In the genomic region with DNA sequence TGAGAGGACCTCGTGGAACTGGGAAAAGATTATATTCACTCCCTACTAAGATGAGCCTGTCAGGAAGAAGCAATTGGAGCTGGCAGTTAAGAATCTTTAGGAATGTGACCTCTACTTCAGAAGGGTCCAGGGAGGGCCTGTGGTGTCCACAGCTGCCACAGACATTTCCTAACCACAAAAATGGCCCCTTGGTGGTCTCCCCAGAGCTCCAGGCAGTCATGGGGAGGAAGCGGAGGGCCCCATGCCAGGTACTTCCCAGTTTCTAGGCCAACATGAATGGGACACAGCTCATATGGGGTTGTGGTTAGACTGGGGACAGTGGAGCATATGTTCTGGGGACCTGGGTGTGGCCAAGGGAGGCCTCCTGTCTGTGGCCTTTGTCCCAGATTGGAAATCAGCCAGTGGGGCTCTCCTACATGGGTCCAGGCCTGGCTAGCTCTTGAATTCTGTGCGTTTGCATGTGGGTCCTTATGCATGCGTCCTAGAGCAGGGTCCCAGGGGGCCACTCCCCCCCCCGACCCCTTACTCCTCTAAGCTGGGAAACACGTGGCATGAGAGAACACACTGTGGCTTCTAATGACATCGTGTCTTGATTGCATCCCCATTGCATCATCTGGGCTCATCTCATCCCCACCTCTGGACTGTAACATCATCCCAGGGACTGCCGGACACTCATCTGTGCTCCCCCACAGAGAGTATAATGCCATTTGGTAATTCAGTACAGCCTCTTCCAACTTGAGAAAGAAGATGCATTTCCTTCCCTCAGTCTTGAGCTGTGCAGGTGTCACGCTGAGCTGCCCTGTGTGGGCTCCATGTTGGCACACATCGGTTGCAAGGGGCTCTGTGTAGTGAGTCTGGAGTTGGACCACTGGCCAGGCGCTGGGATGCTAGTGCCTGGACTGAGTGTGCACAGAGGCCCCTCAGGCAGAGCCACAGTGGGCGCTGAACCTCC, we compare ENCODE assay signal across 8 cellular contexts. TPM values are rescaled to one million over a fixed set of nuclear protein-coding genes. Genes with fewer than 3 reads are reported as not detected.
A peak's percentile ranks its signal among the peaks of the same experiment; 100 is the strongest.
DNase-seq lines count a peak whose midpoint lies in the region; TF ChIP-seq lines count a peak whose summit lies in the region.

No MANE protein-coding gene starts in this region.

- peak overlapping the region; percentile 7 for H3K4me2 ChIP-seq in fibroblast of lung (ENCODE audit: extremely low read depth, insufficient read depth, low read length)

- no peak for TF ChIP-seq CTCF in fibroblast of lung (conservative IDR thresholded peaks at IDR 0.05 in 1 of 2, IDR thresholded peaks at IDR 0.05 in 1 of 2; ENCODE audit: low read depth in 1 of 2, low read length in 2 of 2)

- no peak overlapping the region for H2AFZ ChIP-seq in fibroblast of lung (ENCODE audit: low read length)

- H3K4me3 ChIP-seq in fibroblast of lung (replicated peaks in 1 of 4; ENCODE audit: control extremely low read depth in 1 of 4, insufficient read depth in 1 of 4, low read depth in 3 of 4, low read length in 4 of 4) (no peak overlapping the region), subcutaneous abdominal adipose tissue (ENCODE audit: low read depth in 1 of 5, low read length in 5 of 5) (no peak overlapping the region)

- H3K9me3 ChIP-seq in fibroblast of lung (ENCODE audit: control insufficient read depth, insufficient read depth, low read depth, low read length) (no peaks in the 10 kb centered on the region), subcutaneous abdominal adipose tissue (ENCODE audit: control insufficient read depth in 5 of 5, low read length in 5 of 5) (no peaks in the 10 kb centered on the region)

- no peaks in the 10 kb centered on the region for H3K9me3 Mint-ChIP-seq in activated T-cell treated with anti-CD3 and anti-CD28 coated beads, Interleukin-2, amount 50 U/mL, for 24 hours

- no peaks in the 10 kb centered on the region for H4K20me1 ChIP-seq in fibroblast of lung (ENCODE audit: control insufficient read depth, extremely low read depth, insufficient read depth, low read length)

- no peak overlapping the region for H3K4me3 Mint-ChIP-seq in activated T-cell treated with anti-CD3 and anti-CD28 coated beads, Interleukin-2, amount 50 U/mL, for 24 hours

- H3K27ac Mint-ChIP-seq in activated T-cell treated with anti-CD3 and anti-CD28 coated beads, Interleukin-2, amount 50 U/mL, for 24 hours: peak overlapping the region; percentile 95

- H3K9ac ChIP-seq in fibroblast of lung (ENCODE audit: insufficient read depth, low read length) (no peak overlapping the region), subcutaneous abdominal adipose tissue (ENCODE audit: low read length in 5 of 5) (no peak overlapping the region)

- no peaks in the 10 kb centered on the region for H3K79me2 ChIP-seq in fibroblast of lung (ENCODE audit: control insufficient read depth, insufficient read depth, low read length)

- H3K4me1 Mint-ChIP-seq in activated T-cell treated with anti-CD3 and anti-CD28 coated beads, Interleukin-2, amount 50 U/mL, for 24 hours (ENCODE audit: low read depth): peaks cover 88% of the 10 kb centered on the region

- peaks cover 49% of the 10 kb centered on the region for H3K36me3 Mint-ChIP-seq in activated T-cell treated with anti-CD3 and anti-CD28 coated beads, Interleukin-2, amount 50 U/mL, for 24 hours (ENCODE audit: low read depth)

- H3K27me3 Mint-ChIP-seq in activated T-cell treated with anti-CD3 and anti-CD28 coated beads, Interleukin-2, amount 50 U/mL, for 24 hours: no peaks in the 10 kb centered on the region

- H3K27ac ChIP-seq in fibroblast of lung (ENCODE audit: insufficient read depth, low read length) (peak overlapping the region; percentile 70), subcutaneous abdominal adipose tissue (ENCODE audit: low read depth, low read length) (peak overlapping the region; percentile 79)

- peak; percentile 29 for DNase-seq in activated T-cell treated with anti-CD3 and anti-CD28 coated beads, Interleukin-2, amount 50 U/mL, for 24 hours
- DNase-seq in activated T-cell treated with anti-CD3 and anti-CD28 coated beads for 4 hours: no peak
- DNase-seq in RPMI8226: peak; percentile 70
- peak; percentile 87 to 88 for DNase-seq in fibroblast of lung (ENCODE audit: low read depth in 2 of 2)
- DNase-seq in 8988T: no peak
- DNase-seq in KG1 (lab: John Stamatoyannopoulos, UW): no peak
- no peak for DNase-seq in D341Med (ENCODE audit: low spot score)

- H3K27me3 ChIP-seq in fibroblast of lung (ENCODE audit: control insufficient read depth, insufficient read depth, low read length) (no peaks in the 10 kb centered on the region), subcutaneous abdominal adipose tissue (ENCODE audit: control insufficient read depth in 5 of 5, insufficient read depth in 4 of 5, low read length in 5 of 5) (no peaks in the 10 kb centered on the region)

- H3K36me3 ChIP-seq in fibroblast of lung (ENCODE audit: control insufficient read depth, insufficient read depth, low read length) (no peaks in the 10 kb centered on the region), subcutaneous abdominal adipose tissue (ENCODE audit: control insufficient read depth in 5 of 5, insufficient read depth in 5 of 5, low read length in 5 of 5) (peaks cover 0 to 8% (median 5%) of the 10 kb centered on the region in 5 donors)

- peaks cover 44% of the 10 kb centered on the region for H3K4me1 ChIP-seq in fibroblast of lung (ENCODE audit: control insufficient read depth, extremely low read depth, insufficient read depth, low read length)
- H3K4me1 ChIP-seq in subcutaneous abdominal adipose tissue (ENCODE audit: control insufficient read depth in 5 of 5, insufficient read depth in 5 of 5, low read length in 5 of 5): peaks cover 13 to 90% (median 65%) of the 10 kb centered on the region in 5 donors

RNA-seq across cellular contexts. Expression of gene IRF1, which starts 31.3 kb away (rescaled TPM):
- 22.1 and 34.7 TPM in 2 replicates for total RNA-seq in fibroblast of lung
- 36.8 and 37.6 TPM in 2 replicates for polyA plus RNA-seq in fibroblast of lung
- polyA plus RNA-seq in fibroblast of lung (2012): 32.1 and 37.0 TPM in 2 replicates
- 45.2 and 81.5 TPM in 2 replicates for polyA minus RNA-seq in fibroblast of lung (ENCODE audit: low replicate concordance)

Comparison
In these comparisons a context has a peak if more than half of its experiments do, and no peak if none do; other contexts are left out.
1. DNase-seq: peak in activated T-cell treated with anti-CD3 and anti-CD28 coated beads, Interleukin-2, amount 50 U/mL, for 24 hours (single experiment), RPMI8226 (single experiment) and fibroblast of lung (2 of 2); none in activated T-cell treated with anti-CD3 and anti-CD28 coated beads for 4 hours (single experiment), 8988T (single experiment), KG1 (single experiment) and D341Med (single experiment).